8 cellular contexts compared by ENCODE assay signal in genomic region chr14:103385153-103385993, GRCh38. TPM values are rescaled to one million over a fixed set of nuclear protein-coding genes. Genes with fewer than 3 reads are reported as not detected.
A peak's percentile ranks its signal among the peaks of the same experiment; 100 is the strongest.
DNase-seq lines count a peak whose midpoint lies in the region; ATAC-seq and TF ChIP-seq lines count a peak whose summit lies in the region.

TSS of gene MARK3 (plus strand) at chr14:103385415. CDS start at chr14:103386030, 615 bp downstream.

- peak; percentile 27 for TF ChIP-seq CTCF in CD14-positive monocyte (IDR thresholded peaks at IDR 0.05)

- peaks cover 62% of the 10 kb centered on the region for H3K4me1 Mint-ChIP-seq in CD14-positive monocyte

- H3K27ac Mint-ChIP-seq in CD14-positive monocyte, result peak within 1 kb of the TSS; percentile 93 to 98 (median 96)

- peak within 1 kb of the TSS; percentile 96 to 98 for H3K4me3 Mint-ChIP-seq in CD14-positive monocyte

- peaks cover 0 to 3% of the 10 kb centered on the region in 2 donors for H3K36me3 Mint-ChIP-seq in CD14-positive monocyte

- ATAC-seq in GM19372 (IDR thresholded peaks at IDR 0.05; ENCODE audit: low read depth, unreplicated experiment), result peak; percentile 91
- ATAC-seq in HG03558 (IDR thresholded peaks at IDR 0.05; ENCODE audit: extremely low read depth, unreplicated experiment), result peak; percentile 89

- H3K27me3 Mint-ChIP-seq in CD14-positive monocyte (ENCODE audit: low read depth in 3 of 3), result no peaks in the 10 kb centered on the region

- H3K9me3 Mint-ChIP-seq in CD14-positive monocyte, result no peaks in the 10 kb centered on the region

- intact Hi-C loops in CD14-positive monocyte (cut with micrococcal nuclease), result loop anchor here in 1 of 2 donors (5.0 kb wide), 1 partner anchor 38 kb away; no protein-coding TSS in a partner anchor

- DNase-seq in CD14-positive monocyte (ENCODE audit: low spot score), result peak; percentile 96
- peak; percentile 99 for DNase-seq in NCI-H748 (lab: John Stamatoyannopoulos, UW; ENCODE audit: unreplicated experiment)
- peak; percentile 96 for DNase-seq in activated CD4-positive, alpha-beta T cell treated with anti-CD3 and anti-CD28 coated beads, Interleukin-2, amount 50 U/mL, for 1 hour
- peak; percentile 97 for DNase-seq in dedifferentiated amniotic fluid mesenchymal stem cell (ENCODE audit: extremely low spot score)
- peak; percentile 99 for DNase-seq in left kidney (ENCODE audit: low read depth, low spot score)
- peak; percentile 97 for DNase-seq in stimulated activated CD4-positive, alpha-beta T cell treated with anti-CD3 and anti-CD28 coated beads, Interleukin-2, amount 100 ng/mL, for 24 hours

RNA-seq across cellular contexts. Expression of gene MARK3, which starts in this region (rescaled TPM):
- 10 to 100 TPM; 29.3 to 44.7 TPM for polyA plus RNA-seq in CD14-positive monocyte

Comparison
In these comparisons a context has a peak if more than half of its experiments do, and no peak if none do; other contexts are left out.
1. Peak in every context shown above with its lines: DNase-seq and ATAC-seq.